18 cellular contexts compared by ENCODE assay signal in the genomic region with DNA sequence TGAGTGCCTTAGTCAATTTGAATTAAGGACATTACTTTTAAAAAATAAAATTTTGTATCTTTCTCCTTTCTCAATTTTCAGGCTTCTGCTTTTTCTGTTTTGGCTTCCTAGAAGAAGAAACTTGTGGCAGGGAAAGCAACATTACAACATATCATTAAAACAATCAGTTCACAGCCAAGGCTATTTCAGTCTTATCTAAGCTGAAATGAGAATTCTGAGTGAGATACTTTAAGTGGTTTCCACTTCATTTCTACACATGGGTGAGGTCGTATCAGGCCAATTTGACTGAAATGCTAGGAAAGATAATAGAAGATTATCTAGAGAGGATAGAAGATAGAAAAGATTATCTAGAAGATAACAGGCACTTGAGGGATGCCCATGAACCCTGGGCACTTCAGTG. TPM values are rescaled to one million over a fixed set of nuclear protein-coding genes. Genes with fewer than 3 reads are reported as not detected.
A peak's percentile ranks its signal among the peaks of the same experiment; 100 is the strongest.
DNase-seq lines count a peak whose midpoint lies in the region; ATAC-seq and TF ChIP-seq lines count a peak whose summit lies in the region.
"Had no signal": no experiment of that assay in that cellular context is flagged by ENCODE, and none has a peak within 500 bp of the region (broad histone marks: within the 10 kb centered on the region; RNA-seq: fewer than 3 reads in every experiment).

No MANE protein-coding gene starts in this region.

- peak; percentile 2 for DNase-seq in NOMO-1 treated with DMSO at 0.1 percent for 48 hours (lab: John Stamatoyannopoulos, UW; ENCODE audit: unreplicated experiment)
- DNase-seq in NOMO-1 (lab: John Stamatoyannopoulos, UW; ENCODE audit: unreplicated experiment in 2 of 2), result no peak
- DNase-seq in thyroid gland, result peak; percentile 4 to 7
- DNase-seq in stomach, result no peak
- no peak for DNase-seq in upper lobe of left lung
- DNase-seq: CD8-positive, alpha-beta T cell; COR-L47; DMS53; GF-D8; IMR-90 had no signal

- H3K36me3 ChIP-seq in gastroesophageal sphincter, result peaks cover 3 to 68% of the 10 kb centered on the region in 2 donors
- peaks cover 3 to 4% of the 10 kb centered on the region in 2 donors for H3K36me3 ChIP-seq in thyroid gland
- H3K36me3 ChIP-seq in stomach, result peaks cover 4 to 80% (median 73%) of the 10 kb centered on the region in 4 donors
- peaks cover 3 to 59% (median 15%) of the 10 kb centered on the region in 4 donors for H3K36me3 ChIP-seq in upper lobe of left lung

- WGBS in gastroesophageal sphincter (ENCODE audit: low coverage in 1 of 2), 2 donors, result 64 to 100% methylated on average over 1 of the region's 1 CpG
- 38 to 47% methylated on average over 1 of the region's 1 CpG for WGBS in thyroid gland, 2 donors
- WGBS in stomach, 5 donors, result 81 to 94% (median 89%) methylated on average over 1 of the region's 1 CpG
- 59 to 77% methylated on average over 1 of the region's 1 CpG for WGBS in upper lobe of left lung, 2 donors

- H3K9me3 ChIP-seq in gastroesophageal sphincter (no peaks in the 10 kb centered on the region), thyroid gland (no peaks in the 10 kb centered on the region), stomach (no peaks in the 10 kb centered on the region), upper lobe of left lung (no peaks in the 10 kb centered on the region)

- peak; percentile 50 for ATAC-seq in gastroesophageal sphincter
- ATAC-seq in GM21515 (IDR thresholded peaks at IDR 0.05; ENCODE audit: unreplicated experiment), result no peak
- ATAC-seq in upper lobe of left lung (ENCODE audit: low FRiP score in 2 of 2), result no peak
- ATAC-seq: CD8-positive, alpha-beta T cell; HCT116 had no signal

- TF ChIP-seq CTCF in gastroesophageal sphincter (IDR thresholded peaks at IDR 0.05) (no peak), thyroid gland (IDR thresholded peaks at IDR 0.05) (no peak), stomach (IDR thresholded peaks at IDR 0.05) (no peak), upper lobe of left lung (IDR thresholded peaks at IDR 0.05) (no peak)

- no peak overlapping the region for H3K4me3 ChIP-seq in gastroesophageal sphincter
- H3K4me3 ChIP-seq in thyroid gland (replicated peaks in 1 of 3), result no peak overlapping the region
- H3K4me3 ChIP-seq in stomach, result no peak overlapping the region
- H3K4me3 ChIP-seq in upper lobe of left lung, result no peak overlapping the region
- H3K4me3 ChIP-seq: GM23248 had no signal

- TF ChIP-seq EP300 in gastroesophageal sphincter (IDR thresholded peaks at IDR 0.05) (no peak), stomach (IDR thresholded peaks at IDR 0.05) (no peak), upper lobe of left lung (IDR thresholded peaks at IDR 0.05) (no peak)

- peaks cover 0 to 3% (median 0%) of the 10 kb centered on the region in 3 donors for H3K4me1 ChIP-seq in gastroesophageal sphincter
- H3K4me1 ChIP-seq in thyroid gland, result peaks cover 36 to 41% of the 10 kb centered on the region in 2 donors
- no peaks in the 10 kb centered on the region for H3K4me1 ChIP-seq in stomach
- peaks cover 0 to 3% (median 0%) of the 10 kb centered on the region in 4 donors for H3K4me1 ChIP-seq in upper lobe of left lung

- TF ChIP-seq POLR2A in gastroesophageal sphincter (IDR thresholded peaks at IDR 0.05) (no peak), thyroid gland (IDR thresholded peaks at IDR 0.05) (no peak), stomach (IDR thresholded peaks at IDR 0.05) (no peak), upper lobe of left lung (IDR thresholded peaks at IDR 0.05) (no peak)

- H3K27me3 ChIP-seq in gastroesophageal sphincter (no peaks in the 10 kb centered on the region), thyroid gland (no peaks in the 10 kb centered on the region), stomach (no peaks in the 10 kb centered on the region), upper lobe of left lung (no peaks in the 10 kb centered on the region)

- intact Hi-C loops in thyroid gland (cut with DNase I) (no loop called here), stomach (cut with DNase I; ENCODE audit: low total_unique reads) (no loop called here)

- H3K27ac ChIP-seq in gastroesophageal sphincter (peak overlapping the region in 2 of 4 donors; percentile 7 to 17), thyroid gland (peak overlapping the region; percentile 73 to 89 (median 77)), stomach (peak overlapping the region in 1 of 5 donors; percentile 35), upper lobe of left lung (no peak overlapping the region)
- H3K27ac ChIP-seq: 22Rv1, GM23248 had no signal

RNA-seq across cellular contexts. Expression of a gene that starts 52.5 kb away (rescaled TPM):
- total RNA-seq in gastroesophageal sphincter, result 1 to 10 TPM in 1 of 4 donors, not detected in 3; 1.2 TPM
- total RNA-seq in thyroid gland, result under 1 TPM in 1 of 4 donors, not detected in 3; 0.81 TPM
- 10 to 100 TPM; 16.1 to 32.7 (median 17.7) TPM for total RNA-seq in stomach
- polyA plus RNA-seq in stomach, result 10 to 100 TPM in 1 of 3 donors, 1 to 10 TPM in 2; 2.6 to 13.1 (median 7.1) TPM
- 1 to 10 TPM in 4 of 6 donors, under 1 TPM in 1, not detected in 1; 0.57 to 4.6 (median 1.8) TPM for total RNA-seq in upper lobe of left lung
- total RNA-seq: A673, GM23248, IMR-90 had no signal
- polyA plus RNA-seq: BJ, CD14-positive monocyte, GM23248, IMR-90 had no signal

Comparison
In these comparisons a context has a peak if more than half of its experiments do, and no peak if none do; other contexts are left out.
1. DNase-seq: peak in NOMO-1 treated with DMSO at 0.1 percent for 48 hours (single experiment) and thyroid gland (2 of 2); none in NOMO-1 (0 of 2), stomach (single experiment) and upper lobe of left lung (0 of 2).
2. H3K27ac ChIP-seq: peak in thyroid gland (3 of 3); none in upper lobe of left lung (0 of 4).